Comparison of ENCODE assay signal across 8 cellular contexts in genomic region chr9:131405429-131405828, GRCh38. TPM values are rescaled to one million over a fixed set of nuclear protein-coding genes. Genes with fewer than 3 reads are reported as not detected.
A peak's percentile ranks its signal among the peaks of the same experiment; 100 is the strongest.
DNase-seq lines count a peak whose midpoint lies in the region; ATAC-seq and TF ChIP-seq lines count a peak whose summit lies in the region.

No MANE protein-coding gene starts in this region.

- no peaks in the 10 kb centered on the region for H3K27me3 ChIP-seq in muscle layer of colon (ENCODE audit: control insufficient read depth in 1 of 2, insufficient read depth in 2 of 2, low read length in 2 of 2)
- no peaks in the 10 kb centered on the region for H3K27me3 ChIP-seq in PC-3 (ENCODE audit: low read length)

- H3K9ac ChIP-seq in muscle layer of colon (ENCODE audit: low read length), result peak overlapping the region; percentile 14
- H3K9ac ChIP-seq in PC-3 (ENCODE audit: low read length), result no peak overlapping the region

- H4K20me1 ChIP-seq in PC-3 (ENCODE audit: low read length), result peaks cover 78% of the 10 kb centered on the region

- no peak overlapping the region for H2AFZ ChIP-seq in PC-3 (ENCODE audit: low read length)

- TF ChIP-seq EP300 in Ishikawa (IDR thresholded peaks at IDR 0.05; ENCODE audit: borderline replicate concordance), result peak; percentile 34; the same call in 1 of the 2 replicates

- no peaks in the 10 kb centered on the region for H3K9me3 ChIP-seq in muscle layer of colon (ENCODE audit: low read length)
- H3K9me3 ChIP-seq in PC-3 (ENCODE audit: low read length), result no peaks in the 10 kb centered on the region

- no peak for TF ChIP-seq POLR2A in erythroblast (IDR thresholded peaks at IDR 0.05; ENCODE audit: low read length)

- CTCF ChIA-PET in PC-3 (lab: Charles Lee), result no interaction called here

- BruUV-seq in PC-3 (replicated peaks; lab: Mats Ljungman, UMichigan), result no TSS peak

- H3K79me2 ChIP-seq in PC-3 (ENCODE audit: low read length), result peaks cover 100% of the 10 kb centered on the region

- intact Hi-C loops in PC-3 (cut with micrococcal nuclease), result no loop called here

- POLR2A ChIA-PET in PC-3 (lab: Charles Lee; ENCODE audit: unreplicated experiment), result interaction anchor here (0.6 kb wide), 1 partner anchor 27 kb away, joined by 4 read pairs; no protein-coding TSS in a partner anchor

- no peaks in the 10 kb centered on the region for H3K9me2 ChIP-seq in PC-3 (replicated peaks; ENCODE audit: low read length)

- DNase-seq in A172 (ENCODE audit: low spot score) (peak; percentile 51), erythroblast (lab: John Stamatoyannopoulos, UW) (no peak), NCI-H2081 (lab: John Stamatoyannopoulos, UW) (no peak), PC-3 (no peak), NCI-H146 treated with DMSO at 0.1 percent for 48 hours (lab: John Stamatoyannopoulos, UW; ENCODE audit: unreplicated experiment) (no peak)

- H3K4me3 ChIP-seq in muscle layer of colon (ENCODE audit: low read depth in 1 of 2, low read length in 2 of 2) (peak overlapping the region in 1 of 2 donors; percentile 41), PC-3 (ENCODE audit: low read length) (no peak overlapping the region)

- no peak for TF ChIP-seq RAD21 in Ishikawa (IDR thresholded peaks at IDR 0.05; ENCODE audit: low read depth)

- no peak overlapping the region for H3K4me2 ChIP-seq in PC-3 (ENCODE audit: low read length)

- no peaks in the 10 kb centered on the region for H3K36me3 ChIP-seq in muscle layer of colon (ENCODE audit: insufficient read depth, low read length)
- no peaks in the 10 kb centered on the region for H3K36me3 ChIP-seq in PC-3 (ENCODE audit: low read depth, low read length)

- H3K27ac ChIP-seq in cingulate gyrus (ENCODE audit: low read depth, low read length) (peak overlapping the region; percentile 70), muscle layer of colon (ENCODE audit: low read depth, low read length) (peak overlapping the region; percentile 95), PC-3 (ENCODE audit: low read length) (no peak overlapping the region)

- ATAC-seq in PC-3, result no peak

- TF ChIP-seq CTCF in PC-3 (conservative IDR thresholded peaks at IDR 0.05; ENCODE audit: low read depth, low read length), result no peak

- H3F3A ChIP-seq in PC-3 (ENCODE audit: low read length, unreplicated experiment), result no peaks in the 10 kb centered on the region

- peaks cover 87% of the 10 kb centered on the region for H3K4me1 ChIP-seq in muscle layer of colon (ENCODE audit: insufficient read depth, low read length)
- peaks cover 14% of the 10 kb centered on the region for H3K4me1 ChIP-seq in PC-3 (ENCODE audit: insufficient read depth, low read length)

TF ChIP-seq in Ishikawa, 13 proteins besides CTCF, POLR2A, EP300 and RAD21:
- no peak for TF ChIP-seq REST (IDR thresholded peaks at IDR 0.05; ENCODE audit: low read depth)
- TF ChIP-seq YY1 (IDR thresholded peaks at IDR 0.05; ENCODE audit: low read depth), result no peak
- 0 out of 2 replicates have a peak, but pooled peaks have one; percentile 23 for TF ChIP-seq CEBPB (IDR thresholded peaks at IDR 0.05)
- TF ChIP-seq TEAD4 (IDR thresholded peaks at IDR 0.05), result peak; percentile 64
- TF ChIP-seq FOXM1 (IDR thresholded peaks at IDR 0.05; ENCODE audit: borderline replicate concordance, low read depth), result no peak
- no peak for TF ChIP-seq EGR1 (IDR thresholded peaks at IDR 0.05)
- TF ChIP-seq ZBTB7A (IDR thresholded peaks at IDR 0.05; ENCODE audit: low read depth), result no peak
- 0 out of 2 replicates have a peak, but pooled peaks have one; percentile 17 for TF ChIP-seq TCF12 (IDR thresholded peaks at IDR 0.05; ENCODE audit: low read depth)
- no peak for TF ChIP-seq USF1 (IDR thresholded peaks at IDR 0.05)
- no peak for TF ChIP-seq CREB1 (IDR thresholded peaks at IDR 0.05; ENCODE audit: low read depth)
- peak; percentile 46 for TF ChIP-seq MAX (IDR thresholded peaks at IDR 0.05)
- no peak for TF ChIP-seq TAF1 (IDR thresholded peaks at IDR 0.05; ENCODE audit: low read depth)
- TF ChIP-seq NFIC (IDR thresholded peaks at IDR 0.05), result peak; percentile 7; the same call in 1 of the 2 replicates

RNA-seq across cellular contexts. Expression of gene PRRC2B, which starts 11.5 kb away (rescaled TPM):
- total RNA-seq in A172 (2014; rRNA removed; shearing (Covaris generic)), result 26.2 and 49.1 TPM in 2 replicates
- total RNA-seq in PC-3 (2014; rRNA removed), result 46.9 and 64.7 TPM in 2 replicates
